Comparison of ENCODE assay signal across 8 cellular contexts in the genomic region with DNA sequence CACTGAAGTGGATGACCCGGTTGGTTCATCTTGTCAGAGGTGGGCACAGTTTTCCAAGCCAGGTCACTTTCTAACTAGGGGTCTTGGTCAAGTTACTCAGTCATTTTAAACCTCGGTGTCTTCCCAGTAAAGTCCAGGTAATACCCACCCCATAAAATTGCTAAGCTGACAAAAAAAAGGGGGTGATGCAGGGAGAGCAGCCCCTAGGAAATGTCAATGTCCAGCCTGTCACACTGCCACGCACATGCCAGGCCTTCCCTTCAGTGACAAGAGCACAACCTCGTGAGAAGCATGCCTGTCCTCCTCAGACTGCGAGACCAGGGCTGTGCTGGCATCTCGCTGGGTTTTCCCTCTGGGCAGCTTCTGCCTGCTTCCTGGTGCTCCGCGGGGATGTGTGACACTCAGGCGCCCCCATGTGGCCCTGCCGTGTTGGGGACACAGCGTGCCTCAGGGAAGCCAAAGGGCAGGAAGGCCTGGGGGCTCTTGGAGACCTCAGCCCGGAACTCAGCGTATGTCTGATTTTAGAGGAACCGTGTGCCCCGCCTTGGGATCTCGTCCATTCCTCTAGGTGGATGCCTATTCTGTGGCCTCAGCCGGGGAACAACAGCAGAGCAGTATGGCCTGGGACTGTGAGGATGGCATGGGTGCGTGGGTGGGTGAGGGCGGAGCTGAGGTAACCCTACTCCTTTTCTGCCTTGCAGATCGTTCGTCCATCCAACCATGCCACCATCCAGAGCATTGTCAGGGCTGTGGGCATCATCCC. TPM values are rescaled to one million over a fixed set of nuclear protein-coding genes. Genes with fewer than 3 reads are reported as not detected.
DNase-seq lines count a peak whose midpoint lies in the region; ATAC-seq and TF ChIP-seq lines count a peak whose summit lies in the region.

No MANE protein-coding gene starts in this region.

- peak; percentile 67 for ATAC-seq in CD4-positive, CD25-positive, alpha-beta regulatory T cell (ENCODE audit: low read depth in 2 of 2)
- ATAC-seq in GM19463 (IDR thresholded peaks at IDR 0.05; ENCODE audit: unreplicated experiment) = peak; percentile 80
- ATAC-seq in T-cell (replicated peaks in 1 of 4) = peak; percentile 74 to 83 (median 79)
- ATAC-seq in activated naive CD8-positive, alpha-beta T cell treated with anti-CD3 and anti-CD28 coated beads, Interleukin-2, amount 50 U/mL, for 24 hours = peak; percentile 92
- peak; percentile 93 to 95 for ATAC-seq in left cardiac atrium
- ATAC-seq in HG03139 (IDR thresholded peaks at IDR 0.05; ENCODE audit: unreplicated experiment) = no peak

- peaks cover 0 to 2% (median 0%) of the 10 kb centered on the region in 7 donors for H3K9me3 Mint-ChIP-seq in CD4-positive, CD25-positive, alpha-beta regulatory T cell
- H3K9me3 Mint-ChIP-seq in T-cell = no peaks in the 10 kb centered on the region
- no peaks in the 10 kb centered on the region for H3K9me3 Mint-ChIP-seq in activated naive CD8-positive, alpha-beta T cell treated with anti-CD3 and anti-CD28 coated beads, Interleukin-2, amount 50 U/mL, for 24 hours

- peaks cover 14% of the 10 kb centered on the region for H3K4me1 ChIP-seq in CD4-positive, CD25-positive, alpha-beta regulatory T cell (ENCODE audit: control insufficient read depth, insufficient read depth, low read length, poor library complexity, severe bottlenecking)
- peaks cover 55% of the 10 kb centered on the region for H3K4me1 ChIP-seq in Loucy (ENCODE audit: insufficient read depth, low read length, poor library complexity, severe bottlenecking)

- H3K36me3 ChIP-seq in CD4-positive, CD25-positive, alpha-beta regulatory T cell (ENCODE audit: control insufficient read depth, insufficient read depth, low read length) = no peaks in the 10 kb centered on the region
- no peaks in the 10 kb centered on the region for H3K36me3 ChIP-seq in Loucy (ENCODE audit: insufficient read depth, low read length)

- H4K20me1 ChIP-seq in Loucy (ENCODE audit: insufficient read depth, low read length, poor library complexity, severe bottlenecking) = no peaks in the 10 kb centered on the region

- H3K4me1 Mint-ChIP-seq in CD4-positive, CD25-positive, alpha-beta regulatory T cell = peaks cover 0 to 27% (median 8%) of the 10 kb centered on the region in 4 donors
- peaks cover 33 to 40% (median 36%) of the 10 kb centered on the region in 3 donors for H3K4me1 Mint-ChIP-seq in T-cell
- peaks cover 14% of the 10 kb centered on the region for H3K4me1 Mint-ChIP-seq in activated naive CD8-positive, alpha-beta T cell treated with anti-CD3 and anti-CD28 coated beads, Interleukin-2, amount 50 U/mL, for 24 hours

- H3K9me2 ChIP-seq in Loucy (replicated peaks; ENCODE audit: low read depth, low read length) = no peaks in the 10 kb centered on the region

- peak; percentile 51 to 68 (median 67) for DNase-seq in CD4-positive, CD25-positive, alpha-beta regulatory T cell
- peak; percentile 62 to 87 (median 76) for DNase-seq in T-cell
- DNase-seq in activated naive CD8-positive, alpha-beta T cell treated with anti-CD3 and anti-CD28 coated beads, Interleukin-2, amount 50 U/mL, for 24 hours = peak; percentile 86
- peak; percentile 87 for DNase-seq in left cardiac atrium
- DNase-seq in renal cortical epithelial cell (ENCODE audit: low read depth) = peak; percentile 30

- peak overlapping the region in 3 of 4 donors; percentile 35 to 76 (median 52) for H3K4me3 Mint-ChIP-seq in CD4-positive, CD25-positive, alpha-beta regulatory T cell
- H3K4me3 Mint-ChIP-seq in T-cell = peak overlapping the region; percentile 13 to 68 (median 22)
- no peak overlapping the region for H3K4me3 Mint-ChIP-seq in activated naive CD8-positive, alpha-beta T cell treated with anti-CD3 and anti-CD28 coated beads, Interleukin-2, amount 50 U/mL, for 24 hours

- POLR2A ChIA-PET in T-cell (lab: Charles Lee) = interaction anchor here in 1 of 2 donors (0.8 kb wide), 1 partner anchor 264 kb away, joined by 4 read pairs; no protein-coding TSS in a partner anchor

- no peaks in the 10 kb centered on the region for H3K27me3 ChIP-seq in CD4-positive, CD25-positive, alpha-beta regulatory T cell (ENCODE audit: control insufficient read depth, insufficient read depth, low read length)
- no peaks in the 10 kb centered on the region for H3K27me3 ChIP-seq in Loucy (ENCODE audit: insufficient read depth, low read length, poor library complexity, severe bottlenecking)

- H3K27ac Mint-ChIP-seq in CD4-positive, CD25-positive, alpha-beta regulatory T cell = peak overlapping the region in 1 of 3 donors; percentile 59
- peak overlapping the region; percentile 86 to 91 for H3K27ac Mint-ChIP-seq in T-cell
- no peak overlapping the region for H3K27ac Mint-ChIP-seq in activated naive CD8-positive, alpha-beta T cell treated with anti-CD3 and anti-CD28 coated beads, Interleukin-2, amount 50 U/mL, for 24 hours

- peak; percentile 99 for TF ChIP-seq CTCF in Loucy (conservative IDR thresholded peaks at IDR 0.05; ENCODE audit: low read length)

- peak overlapping the region; percentile 83 for H3K9ac ChIP-seq in Loucy (ENCODE audit: low read depth, low read length, poor library complexity, severe bottlenecking)

- H3K9me3 ChIP-seq in CD4-positive, CD25-positive, alpha-beta regulatory T cell (ENCODE audit: control insufficient read depth in 2 of 2, low read length in 2 of 2) = no peaks in the 10 kb centered on the region
- H3K9me3 ChIP-seq in Loucy (ENCODE audit: insufficient read depth, low read depth, low read length) = no peaks in the 10 kb centered on the region

- H3K27me3 Mint-ChIP-seq in CD4-positive, CD25-positive, alpha-beta regulatory T cell = peaks cover 5% of the 10 kb centered on the region
- H3K27me3 Mint-ChIP-seq in T-cell = no peaks in the 10 kb centered on the region
- no peaks in the 10 kb centered on the region for H3K27me3 Mint-ChIP-seq in activated naive CD8-positive, alpha-beta T cell treated with anti-CD3 and anti-CD28 coated beads, Interleukin-2, amount 50 U/mL, for 24 hours

- no peaks in the 10 kb centered on the region for H3K36me3 Mint-ChIP-seq in CD4-positive, CD25-positive, alpha-beta regulatory T cell
- no peaks in the 10 kb centered on the region for H3K36me3 Mint-ChIP-seq in T-cell
- H3K36me3 Mint-ChIP-seq in activated naive CD8-positive, alpha-beta T cell treated with anti-CD3 and anti-CD28 coated beads, Interleukin-2, amount 50 U/mL, for 24 hours (ENCODE audit: low read depth) = no peaks in the 10 kb centered on the region

- H2AFZ ChIP-seq in Loucy (ENCODE audit: low read length) = peak overlapping the region; percentile 28; the same call in 1 of the 2 replicates

- intact Hi-C loops in left cardiac atrium (cut with DNase I) = loop anchor here (2.0 to 5.0 kb wide), 3 partner anchors 265 to 285 kb away; no protein-coding TSS in a partner anchor

- CTCF ChIA-PET in T-cell (lab: Charles Lee) = interaction anchor here (0.5 to 4.2 kb wide), 20 partner anchors 11 to 431 kb away, joined by 3 to 52 read pairs (median 4); no protein-coding TSS in a partner anchor

- H3F3A ChIP-seq in Loucy (ENCODE audit: low read depth) = peaks cover 11% of the 10 kb centered on the region

- H3K79me2 ChIP-seq in Loucy (ENCODE audit: insufficient read depth, low read length) = peaks cover 25% of the 10 kb centered on the region

- H3K4me3 ChIP-seq in CD4-positive, CD25-positive, alpha-beta regulatory T cell (ENCODE audit: low read depth, low read length) = peak overlapping the region; percentile 41
- H3K4me3 ChIP-seq in Loucy (ENCODE audit: low read length, poor library complexity, severe bottlenecking) = peak overlapping the region; percentile 67

- H3K4me2 ChIP-seq in Loucy (ENCODE audit: low read depth, low read length, poor library complexity, severe bottlenecking) = peak overlapping the region; percentile 90

- H3K27ac ChIP-seq in CD4-positive, CD25-positive, alpha-beta regulatory T cell (ENCODE audit: insufficient read depth, low read length, poor library complexity, severe bottlenecking) = peak overlapping the region; percentile 42

RNA-seq across cellular contexts. Expression of a gene that starts 10.2 kb away (rescaled TPM):
- not detected for total RNA-seq in CD4-positive, CD25-positive, alpha-beta regulatory T cell
- not detected for polyA plus RNA-seq in CD4-positive, CD25-positive, alpha-beta regulatory T cell
- total RNA-seq in T-cell (not detected), left cardiac atrium (not detected), renal cortical epithelial cell (not detected in 2 replicates)

RNA-seq across cellular contexts. Expression of a gene that starts 12.1 kb away (rescaled TPM):
- not detected for total RNA-seq in CD4-positive, CD25-positive, alpha-beta regulatory T cell
- polyA plus RNA-seq in CD4-positive, CD25-positive, alpha-beta regulatory T cell = not detected
- total RNA-seq in T-cell (1 to 10 TPM in 1 of 5 donors, under 1 TPM in 4; 0.14 to 1.4 (median 0.46) TPM), left cardiac atrium (1 to 10 TPM in 1 of 2 donors, under 1 TPM in 1; 0.89 to 1.4 TPM), renal cortical epithelial cell (not detected in 2 replicates)

RNA-seq across cellular contexts. Expression of a gene that starts 36.1 kb away (rescaled TPM):
- not detected for total RNA-seq in CD4-positive, CD25-positive, alpha-beta regulatory T cell
- not detected for polyA plus RNA-seq in CD4-positive, CD25-positive, alpha-beta regulatory T cell
- total RNA-seq in T-cell (not detected), left cardiac atrium (not detected), renal cortical epithelial cell (not detected in 2 replicates)

Comparison
In these comparisons a context has a peak if more than half of its experiments do, and no peak if none do; other contexts are left out.
1. DNase-seq: peak in every context shown above with its lines; median percentile 87 in left cardiac atrium; 86 in activated naive CD8-positive, alpha-beta T cell treated with anti-CD3 and anti-CD28 coated beads, Interleukin-2, amount 50 U/mL, for 24 hours; 76 in T-cell; 67 in CD4-positive, CD25-positive, alpha-beta regulatory T cell; 30 in renal cortical epithelial cell.